ENCODE assay signal across 14 cellular contexts in genomic region chr9:12764150-12764549, GRCh38. TPM values are rescaled to one million over a fixed set of nuclear protein-coding genes. Genes with fewer than 3 reads are reported as not detected.
A peak's percentile ranks its signal among the peaks of the same experiment; 100 is the strongest.
DNase-seq lines count a peak whose midpoint lies in the region; ATAC-seq, FAIRE-seq and TF ChIP-seq lines count a peak whose summit lies in the region.
"Had no signal": no experiment of that assay in that cellular context is flagged by ENCODE, and none has a peak within 500 bp of the region (broad histone marks: within the 10 kb centered on the region; RNA-seq: fewer than 3 reads in every experiment).

No MANE protein-coding gene starts in this region.

- no peak overlapping the region for H4K91ac ChIP-seq in IMR-90 (ENCODE audit: insufficient read depth, low read depth, low read length)

- 5% methylated on average over 1 of the region's 1 CpG for WGBS in A549 (ENCODE audit: missing lambda C conversion rate)
- no CpG with 5 or more reads among the region's 1 CpG for WGBS in IMR-90 (ENCODE audit: extremely low coverage in 2 of 2, insufficient read length in 1 of 2), 2 experiments

- CTCF ChIA-PET in A549 (lab: Yijun Ruan, JAX), result interaction anchor here (0.9 kb wide), 1 partner anchor 12 kb away, joined by 3 read pairs; no protein-coding TSS in a partner anchor
- CTCF ChIA-PET in IMR-90 (lab: Yijun Ruan, JAX), result interaction anchor here (0.6 kb wide), 1 partner anchor 1190 kb away, joined by 3 read pairs; no protein-coding TSS in a partner anchor

- no peak overlapping the region for H4K8ac ChIP-seq in IMR-90 (ENCODE audit: low read depth in 2 of 2, low read length in 2 of 2)

- peak; percentile 68 for FAIRE-seq in A549 (lab: Jason Lieb, UNC)
- FAIRE-seq: A204.1 had no signal

- H3K4me2 ChIP-seq in A549, result peak overlapping the region; percentile 59
- H3K4me2 ChIP-seq in IMR-90 (ENCODE audit: low read depth, low read length), result no peak overlapping the region

- no peaks in the 10 kb centered on the region for H3K27me3 ChIP-seq in IMR-90 (ENCODE audit: control insufficient read depth, insufficient read depth, low read length)
- H3K27me3 ChIP-seq: BE2C had no signal

- H4K5ac ChIP-seq in IMR-90 (ENCODE audit: low read depth, low read length), result no peak overlapping the region

- H3K18ac ChIP-seq in IMR-90 (ENCODE audit: low read depth, low read length), result no peak overlapping the region

- H3K4me3 ChIP-seq in A549 (no peak overlapping the region), IMR-90 (ENCODE audit: insufficient read depth, low read depth, low read length) (no peak overlapping the region)

- DNase-seq in A549 (ENCODE audit: low read depth in 1 of 2, low spot score in 1 of 2) (no peak), IMR-90 (peak; percentile 16), renal cortical epithelial cell (ENCODE audit: low read depth) (peak; percentile 44), T-helper 9 cell (no peak)
- DNase-seq: BE2C; CD4-positive, alpha-beta memory T cell; DND-41; GF-D8; HCEC 1CT had no signal

- no peak overlapping the region for H2BK20ac ChIP-seq in IMR-90 (ENCODE audit: low read depth, low read length)

- no peak overlapping the region for H2BK15ac ChIP-seq in IMR-90 (ENCODE audit: low read depth, low read length)

- no peak overlapping the region for H2AFZ ChIP-seq in IMR-90 (replicated peaks; ENCODE audit: low read length, poor library complexity)

- H4K20me1 ChIP-seq in IMR-90 (ENCODE audit: insufficient read depth, low read length), result no peaks in the 10 kb centered on the region

- no peaks in the 10 kb centered on the region for H3K9me3 ChIP-seq in A549
- H3K9me3 ChIP-seq in IMR-90 (ENCODE audit: control insufficient read depth, insufficient read depth, low read length), result no peaks in the 10 kb centered on the region
- H3K9me3 ChIP-seq: BE2C had no signal

- no peak for TF ChIP-seq EP300 in A549 (IDR thresholded peaks at IDR 0.05)

- no peak for TF ChIP-seq CTCF in A549 (IDR thresholded peaks at IDR 0.05)
- TF ChIP-seq CTCF in IMR-90 (conservative IDR thresholded peaks at IDR 0.05; ENCODE audit: low read depth, low read length), result no peak

- in situ Hi-C loops in IMR-90 (cut with MboI; ENCODE audit: low sequenced_read_pairs), result no loop called here

- no peak overlapping the region for H2AK9ac ChIP-seq in IMR-90 (replicated peaks; ENCODE audit: low read depth, low read length, poor library complexity)

- no peak overlapping the region for H3K56ac ChIP-seq in IMR-90 (ENCODE audit: extremely low read depth, insufficient read depth, low read length)

- TF ChIP-seq RAD21 in A549 (conservative IDR thresholded peaks at IDR 0.05 in 1 of 2, IDR thresholded peaks at IDR 0.05 in 1 of 2), result no peak
- TF ChIP-seq RAD21 in IMR-90 (IDR thresholded peaks at IDR 0.05; ENCODE audit: low read length), result no peak

- H3K27ac ChIP-seq in A549, result peak overlapping the region in 1 of 2 experiments; percentile 34; a peak in 3 of 6 replicates
- H3K27ac ChIP-seq in IMR-90 (ENCODE audit: insufficient read depth, low read length), result no peak overlapping the region
- H3K27ac ChIP-seq: C4-2B had no signal

- no TSS peak for BruUV-seq in IMR-90 (replicated peaks; lab: Mats Ljungman, UMichigan)

- dilution Hi-C loops in IMR-90 (cut with HindIII; ENCODE audit: low sequenced_read_pairs, unreplicated experiment), result no loop called here

- peaks cover 54% of the 10 kb centered on the region for H3K4me1 ChIP-seq in A549
- no peaks in the 10 kb centered on the region; the same call in 1 of the 2 replicates for H3K4me1 ChIP-seq in IMR-90 (ENCODE audit: control insufficient read depth, insufficient read depth, low read length)
- H3K4me1 ChIP-seq: BE2C had no signal

- TF ChIP-seq POLR2A in A549 (IDR thresholded peaks at IDR 0.05; ENCODE audit: low read length), result no peak
- TF ChIP-seq POLR2A in IMR-90 (IDR thresholded peaks at IDR 0.05; ENCODE audit: low read depth, low read length), result no peak

- no peak overlapping the region for H2AK5ac ChIP-seq in IMR-90 (ENCODE audit: low read depth, low read length)

- H2BK5ac ChIP-seq in IMR-90 (ENCODE audit: low read depth, low read length, poor library complexity, severe bottlenecking), result no peak overlapping the region

- ATAC-seq in A549, result no peak; a peak in 1 of 6 replicates
- no peak for ATAC-seq in IMR-90 (ENCODE audit: low read depth)
- peak; percentile 63 for ATAC-seq in esophagus mucosa
- no peak for ATAC-seq in HG03439 (IDR thresholded peaks at IDR 0.05; ENCODE audit: unreplicated experiment)
- no peak for ATAC-seq in GM21367 (IDR thresholded peaks at IDR 0.05; ENCODE audit: unreplicated experiment)

- intact Hi-C loops in IMR-90 (cut with micrococcal nuclease), result no loop called here

- no peak overlapping the region for H3K23ac ChIP-seq in IMR-90 (ENCODE audit: low read depth, low read length)

- H3K4ac ChIP-seq in IMR-90 (ENCODE audit: low read depth, low read length), result no peak overlapping the region

- no peak overlapping the region for H3K14ac ChIP-seq in IMR-90 (replicated peaks; ENCODE audit: low read depth, low read length)

- no peak overlapping the region for H3K9ac ChIP-seq in IMR-90 (ENCODE audit: low read depth, low read length)

- no peak overlapping the region for H2BK120ac ChIP-seq in IMR-90 (ENCODE audit: low read depth, low read length)

- H3K79me1 ChIP-seq in IMR-90 (ENCODE audit: low read depth in 1 of 2, low read length in 2 of 2), result no peaks in the 10 kb centered on the region

- H3K36me3 ChIP-seq in IMR-90 (ENCODE audit: control insufficient read depth, insufficient read depth, low read length), result no peaks in the 10 kb centered on the region
- H3K36me3 ChIP-seq: BE2C had no signal

- POLR2A ChIA-PET in A549 (lab: Yijun Ruan, JAX) (no interaction called here), IMR-90 (lab: Charles Lee; ENCODE audit: unreplicated experiment) (interaction anchor here (0.6 kb wide), 1 partner anchor 923 kb away, joined by 9 read pairs; no protein-coding TSS in a partner anchor)

- H3K9me1 ChIP-seq in IMR-90 (ENCODE audit: insufficient read depth, low read length), result no peaks in the 10 kb centered on the region

TF ChIP-seq in A549, 52 proteins besides CTCF, POLR2A, EP300 and RAD21 (continues in another document):
- TF ChIP-seq NFE2L2 (conservative IDR thresholded peaks at IDR 0.05; ENCODE audit: low read length) (no peak), FOXS1 (CRISPR knock-in tag; IDR thresholded peaks at IDR 0.05) (no peak), CEBPB (IDR thresholded peaks at IDR 0.05) (no peak), BHLHE40 (IDR thresholded peaks at IDR 0.05; ENCODE audit: low read depth, low read length) (no peak), NR3C1 (IDR thresholded peaks at IDR 0.05) (no peak), BCL3 (IDR thresholded peaks at IDR 0.05) (no peak)

TF ChIP-seq in IMR-90, 13 proteins besides CTCF, POLR2A, EP300 and RAD21:
- TF ChIP-seq NFE2L2 (IDR thresholded peaks at IDR 0.05; ENCODE audit: low read depth, low read length) (no peak), BHLHE40 (IDR thresholded peaks at IDR 0.05; ENCODE audit: low read depth, low read length) (no peak), CHD1 (IDR thresholded peaks at IDR 0.05; ENCODE audit: low read depth, low read length) (no peak), SMC3 (IDR thresholded peaks at IDR 0.05; ENCODE audit: low read depth, low read length) (no peak), MXI1 (IDR thresholded peaks at IDR 0.05; ENCODE audit: borderline replicate concordance, low read depth, low read length) (no peak), RFX5 (IDR thresholded peaks at IDR 0.05; ENCODE audit: low read depth, low read length) (no peak), CEBPB (IDR thresholded peaks at IDR 0.05; ENCODE audit: low read depth, low read length) (no peak), MAZ (IDR thresholded peaks at IDR 0.05; ENCODE audit: borderline replicate concordance, low read depth, low read length) (no peak), MAFK (IDR thresholded peaks at IDR 0.05; ENCODE audit: low read depth, low read length) (no peak), FOS (IDR thresholded peaks at IDR 0.05; ENCODE audit: low read depth, low read length) (no peak), RCOR1 (IDR thresholded peaks at IDR 0.05; ENCODE audit: insufficient replicate concordance, low read length) (no peak)
- TF ChIP-seq, protein P1, sequence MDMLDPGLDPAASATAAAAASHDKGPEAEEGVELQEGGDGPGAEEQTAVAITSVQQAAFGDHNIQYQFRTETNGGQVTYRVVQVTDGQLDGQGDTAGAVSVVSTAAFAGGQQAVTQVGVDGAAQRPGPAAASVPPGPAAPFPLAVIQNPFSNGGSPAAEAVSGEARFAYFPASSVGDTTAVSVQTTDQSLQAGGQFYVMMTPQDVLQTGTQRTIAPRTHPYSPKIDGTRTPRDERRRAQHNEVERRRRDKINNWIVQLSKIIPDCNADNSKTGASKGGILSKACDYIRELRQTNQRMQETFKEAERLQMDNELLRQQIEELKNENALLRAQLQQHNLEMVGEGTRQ (IDR thresholded peaks at IDR 0.05; ENCODE audit: low read depth, low read length), result no peak
- TF ChIP-seq, protein P2, sequence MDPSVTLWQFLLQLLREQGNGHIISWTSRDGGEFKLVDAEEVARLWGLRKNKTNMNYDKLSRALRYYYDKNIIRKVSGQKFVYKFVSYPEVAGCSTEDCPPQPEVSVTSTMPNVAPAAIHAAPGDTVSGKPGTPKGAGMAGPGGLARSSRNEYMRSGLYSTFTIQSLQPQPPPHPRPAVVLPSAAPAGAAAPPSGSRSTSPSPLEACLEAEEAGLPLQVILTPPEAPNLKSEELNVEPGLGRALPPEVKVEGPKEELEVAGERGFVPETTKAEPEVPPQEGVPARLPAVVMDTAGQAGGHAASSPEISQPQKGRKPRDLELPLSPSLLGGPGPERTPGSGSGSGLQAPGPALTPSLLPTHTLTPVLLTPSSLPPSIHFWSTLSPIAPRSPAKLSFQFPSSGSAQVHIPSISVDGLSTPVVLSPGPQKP (IDR thresholded peaks at IDR 0.05; ENCODE audit: borderline replicate concordance, low read depth, low read length), result no peak

RNA-seq across cellular contexts. Expression of gene LURAP1L, which starts 10.7 kb away (rescaled TPM):
- polyA plus RNA-seq in A549 (2011; rRNA removed) (52.4 and 61.4 TPM in 2 replicates), A549 (2017; fragmentation: RNase III; extraction: RNeasy Plus Mini Kit Qiagen cat#74134 plus additional on column Dnase treatment) (15.6 to 24.4 TPM (median 23.9 TPM) in 3 replicates), IMR-90 (2012; rRNA removed) (8.7 and 10.6 TPM in 2 replicates)
- polyA plus RNA-seq in A549 (2012; cell fraction: cytosol; rRNA removed), result 14.5 and 16.9 TPM in 2 replicates
- 23.0 and 32.1 TPM in 2 replicates for polyA plus RNA-seq in A549 (2012; cell fraction: nucleus; rRNA removed)
- polyA minus RNA-seq in A549 (2011; rRNA and poly(A)+ RNA removed), result 70.0 and 83.0 TPM in 2 replicates
- total RNA-seq in IMR-90 (2012; rRNA removed) (6.1 and 7.2 TPM in 2 replicates), esophagus mucosa (2.6 TPM), renal cortical epithelial cell (7.3 and 9.4 TPM in 2 replicates)
- polyA plus RNA-seq in IMR-90 (2012; cell fraction: cytosol; rRNA removed), result 8.5 and 11.1 TPM in 2 replicates
- polyA plus RNA-seq in IMR-90 (2012; cell fraction: nucleus; rRNA removed; ENCODE audit: low replicate concordance), result 9.1 and 21.8 TPM in 2 replicates
- total RNA-seq: CD4-positive, alpha-beta memory T cell had no signal
- polyA plus RNA-seq: CD4-positive, alpha-beta memory T cell had no signal

Comparison
In these comparisons a context has a peak if more than half of its experiments do, and no peak if none do; other contexts are left out.
1. DNase-seq: peak in IMR-90 (single experiment) and renal cortical epithelial cell (single experiment); none in A549 (0 of 2) and T-helper 9 cell (single experiment).